Comparison of ENCODE assay signal across 1 cellular context in genomic region chr3:184175506-184175905, GRCh38.
TF ChIP-seq lines count a peak whose summit lies in the region.

No MANE protein-coding gene starts in this region.

TF ChIP-seq in endothelial cell of umbilical vein, 7 proteins besides CTCF, POLR2A, EP300 and RAD21:
- TF ChIP-seq JUN (IDR thresholded peaks at IDR 0.05; ENCODE audit: borderline replicate concordance, insufficient read depth, insufficient read length, low read depth) (no peak), MYC (IDR thresholded peaks at IDR 0.05; ENCODE audit: low read depth, low read length) (no peak), POLR2AphosphoS5 (IDR thresholded peaks at IDR 0.05; ENCODE audit: insufficient read depth, low read depth, low read length) (no peak), MAX (IDR thresholded peaks at IDR 0.05; ENCODE audit: insufficient read depth, insufficient read length) (no peak), EZH2 (IDR thresholded peaks at IDR 0.05; ENCODE audit: borderline replicate concordance, low read depth, low read length, severe bottlenecking) (no peak), FOS (IDR thresholded peaks at IDR 0.05; ENCODE audit: borderline replicate concordance, insufficient read depth, low read length) (no peak), GATA2 (IDR thresholded peaks at IDR 0.05; ENCODE audit: insufficient read depth, insufficient read length, low read depth, low read length) (no peak)
